ENCODE assay signal across 1 cellular context in the genomic region with DNA sequence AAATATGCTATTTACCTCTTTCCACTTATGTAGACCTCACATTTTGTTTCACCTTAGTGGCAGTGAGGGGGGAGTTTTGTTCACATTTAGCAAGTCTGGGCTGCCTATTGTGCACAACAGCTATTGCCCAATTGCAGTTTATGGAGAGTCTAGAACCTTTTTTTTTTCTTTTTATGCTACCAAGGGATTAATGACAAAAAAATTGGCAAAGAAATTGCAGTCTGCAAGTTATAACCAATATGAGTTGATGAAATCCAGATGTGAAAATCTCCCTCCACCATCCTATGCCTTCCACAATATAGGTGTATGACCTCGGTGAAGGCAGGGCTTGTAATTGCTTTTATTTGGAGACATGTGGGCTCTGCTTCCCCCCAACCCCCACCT.
TF ChIP-seq lines count a peak whose summit lies in the region.

No MANE protein-coding gene starts in this region.

TF ChIP-seq in SK-N-SH treated with all-trans-retinoic acid at 6 μM for 48 hours, 23 proteins besides CTCF, POLR2A, EP300 and RAD21 (continued from another document):
- TF ChIP-seq, protein P1, sequence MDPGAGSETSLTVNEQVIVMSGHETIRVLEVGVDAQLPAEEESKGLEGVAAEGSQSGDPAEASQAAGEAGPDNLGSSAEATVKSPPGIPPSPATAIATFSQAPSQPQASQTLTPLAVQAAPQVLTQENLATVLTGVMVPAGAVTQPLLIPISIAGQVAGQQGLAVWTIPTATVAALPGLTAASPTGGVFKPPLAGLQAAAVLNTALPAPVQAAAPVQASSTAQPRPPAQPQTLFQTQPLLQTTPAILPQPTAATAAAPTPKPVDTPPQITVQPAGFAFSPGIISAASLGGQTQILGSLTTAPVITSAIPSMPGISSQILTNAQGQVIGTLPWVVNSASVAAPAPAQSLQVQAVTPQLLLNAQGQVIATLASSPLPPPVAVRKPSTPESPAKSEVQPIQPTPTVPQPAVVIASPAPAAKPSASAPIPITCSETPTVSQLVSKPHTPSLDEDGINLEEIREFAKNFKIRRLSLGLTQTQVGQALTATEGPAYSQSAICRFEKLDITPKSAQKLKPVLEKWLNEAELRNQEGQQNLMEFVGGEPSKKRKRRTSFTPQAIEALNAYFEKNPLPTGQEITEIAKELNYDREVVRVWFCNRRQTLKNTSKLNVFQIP (CRISPR knock-in tag; IDR thresholded peaks at IDR 0.05; ENCODE audit: borderline replicate concordance, low read depth), result no peak
- no peak for TF ChIP-seq ZC3H10 (CRISPR knock-in tag; IDR thresholded peaks at IDR 0.05)
TF ChIP-seq in SK-N-SH treated with all-trans-retinoic acid at 6 μM for 48 hours: peak in this region for 0.
